13 cellular contexts compared by ENCODE assay signal in the genomic region with DNA sequence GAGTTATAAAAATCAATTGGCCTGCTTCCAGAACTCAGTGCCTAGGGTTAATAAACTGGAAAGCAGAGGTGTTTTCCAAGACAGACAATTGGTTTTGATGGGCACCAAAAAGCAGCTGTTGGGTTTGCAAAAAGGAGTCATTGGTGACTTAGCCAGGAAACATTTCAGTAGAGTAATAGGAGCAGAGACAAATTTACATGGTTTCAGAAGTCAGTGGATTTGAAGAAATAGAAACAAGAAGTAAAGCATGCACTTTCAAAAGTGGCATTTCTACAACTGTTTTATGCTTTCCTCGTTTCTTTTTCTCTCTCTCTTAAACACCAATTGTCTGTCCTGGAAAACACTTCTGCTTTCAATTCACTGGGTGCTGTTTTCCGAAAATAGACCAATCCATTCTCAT.
A peak's percentile ranks its signal among the peaks of the same experiment; 100 is the strongest.
DNase-seq lines count a peak whose midpoint lies in the region; ATAC-seq, FAIRE-seq and TF ChIP-seq lines count a peak whose summit lies in the region.
"Had no signal": no experiment of that assay in that cellular context is flagged by ENCODE, and none has a peak within 500 bp of the region (broad histone marks: within the 10 kb centered on the region; RNA-seq: fewer than 3 reads in every experiment).

No MANE protein-coding gene starts in this region.

- H3K4me1 ChIP-seq in K562 (replicated peaks in 1 of 2; ENCODE audit: control insufficient read depth in 2 of 2, insufficient read depth in 2 of 2, low read length in 2 of 2) (peaks cover 30 to 52% of the 10 kb centered on the region in 2 experiments), breast epithelium (peaks cover 0 to 5% of the 10 kb centered on the region in 2 donors)

- TF ChIP-seq CTCF in K562 (IDR thresholded peaks at IDR 0.05 in 2 of 3, conservative IDR thresholded peaks at IDR 0.05 in 1 of 3; ENCODE audit: insufficient read depth in 2 of 3, low read depth in 1 of 3, low read length in 3 of 3): no peak
- no peak for TF ChIP-seq CTCF in lower leg skin (IDR thresholded peaks at IDR 0.05)
- no peak for TF ChIP-seq CTCF in breast epithelium (IDR thresholded peaks at IDR 0.05)

- peak overlapping the region; percentile 88 for H2AFZ ChIP-seq in K562 (ENCODE audit: low read depth, low read length)

- TF ChIP-seq EP300 in K562 (IDR thresholded peaks at IDR 0.05; ENCODE audit: low read length): no peak

- CTCF ChIA-PET in K562 (lab: Yijun Ruan, JAX; ENCODE audit: low intra/inter-chr PET ratio): no interaction called here

- H3K9me1 ChIP-seq in K562 (ENCODE audit: control insufficient read depth, insufficient read depth, low read length): no peaks in the 10 kb centered on the region

- H3K4me3 ChIP-seq in K562 (no peak overlapping the region), H7 (ENCODE audit: insufficient read depth, low read depth, low read length) (no peak overlapping the region), lower leg skin (ENCODE audit: low read depth, poor library complexity, severe bottlenecking) (no peak overlapping the region), breast epithelium (no peak overlapping the region)

- in situ Hi-C loops in K562 (cut with MboI): loop anchor here (5.0 to 10.0 kb wide), 3 partner anchors 89 to 281 kb away; a partner anchor contains a TSS

- H3K79me2 ChIP-seq in K562 (ENCODE audit: control insufficient read depth, insufficient read depth, low read length): 0 out of 3 replicates have a peak, but pooled peaks cover 2% of the 10 kb centered on the region

- POLR2A ChIA-PET in K562 (lab: Yijun Ruan, JAX): interaction anchor here (1.9 kb wide), 1 partner anchor 11 kb away, joined by 10 read pairs; no protein-coding TSS in a partner anchor

- TF ChIP-seq RAD21 in K562 (CRISPR knock-in tag; conservative IDR thresholded peaks at IDR 0.05 in 1 of 2, IDR thresholded peaks at IDR 0.05 in 1 of 2): no peak

- peak; percentile 86 for ATAC-seq in GM18511 (IDR thresholded peaks at IDR 0.05; ENCODE audit: unreplicated experiment)
- peak; percentile 80 for ATAC-seq in GM21381 (IDR thresholded peaks at IDR 0.05; ENCODE audit: unreplicated experiment)
- ATAC-seq in HG03196 (IDR thresholded peaks at IDR 0.05; ENCODE audit: unreplicated experiment): peak; percentile 76
- ATAC-seq in K562: no peak

- TF ChIP-seq POLR2A in K562 (conservative IDR thresholded peaks at IDR 0.05) (no peak), lower leg skin (IDR thresholded peaks at IDR 0.05) (no peak), breast epithelium (IDR thresholded peaks at IDR 0.05) (no peak)

- H3K27me3 ChIP-seq in K562 (ENCODE audit: control insufficient read depth in 2 of 2, insufficient read depth in 2 of 2, low read length in 2 of 2) (no peaks in the 10 kb centered on the region), H7 (ENCODE audit: control insufficient read depth, insufficient read depth, low read length) (no peaks in the 10 kb centered on the region), breast epithelium (no peaks in the 10 kb centered on the region)

- intact Hi-C loops in K562 (cut with micrococcal nuclease) (loop anchor here (5.0 to 10.0 kb wide), 2 partner anchors 281 to 479 kb away; a partner anchor contains a TSS), lower leg skin (cut with DNase I; ENCODE audit: low total_unique reads) (no loop called here), breast epithelium (cut with DNase I; ENCODE audit: low total_unique reads) (no loop called here)

- WGBS in K562 (ENCODE audit: insufficient coverage, low coverage, missing lambda C conversion rate): 18% methylated on average over 2 of the region's 2 CpGs
- WGBS in lower leg skin, 2 donors: 36 to 49% methylated on average over 2 of the region's 2 CpGs

- FAIRE-seq in K562 (lab: Jason Lieb, UNC): no peak
- FAIRE-seq: frontal cortex, TTC549 had no signal

- no TSS peak for BruUV-seq in K562 (replicated peaks; lab: Mats Ljungman, UMichigan)

- H3K9me3 ChIP-seq in K562 (replicated peaks; ENCODE audit: control insufficient read depth, insufficient read depth, low read depth, low read length) (no peaks in the 10 kb centered on the region), breast epithelium (no peaks in the 10 kb centered on the region)

- H3K9ac ChIP-seq in K562 (ENCODE audit: insufficient read depth in 1 of 2, low read depth in 2 of 2, low read length in 2 of 2): peak overlapping the region in 1 of 2 experiments; percentile 4; a peak in 1 of 4 replicates

- H3K36me3 ChIP-seq in K562 (ENCODE audit: control insufficient read depth, insufficient read depth, low read length) (no peaks in the 10 kb centered on the region), H7 (replicated peaks; ENCODE audit: control insufficient read depth, insufficient read depth, low read length) (no peaks in the 10 kb centered on the region), breast epithelium (no peaks in the 10 kb centered on the region)

- no peak overlapping the region for H3K4me2 ChIP-seq in K562 (ENCODE audit: insufficient read depth, low read length)

- DNase-seq in K562 (ENCODE audit: extremely low read depth in 1 of 4, low spot score in 3 of 4): no peak
- no peak for DNase-seq in H7
- DNase-seq in NCI-H2196 (lab: John Stamatoyannopoulos, UW; ENCODE audit: unreplicated experiment): no peak
- no peak for DNase-seq in lower leg skin (ENCODE audit: low spot score in 2 of 2)
- DNase-seq in breast epithelium (ENCODE audit: low spot score in 2 of 2): no peak
- DNase-seq: CD4-positive, CD25-positive, alpha-beta regulatory T cell; NCI-H526 treated with DMSO at 0.1 percent for 48 hours; retina had no signal

- no peak overlapping the region for H3K27ac ChIP-seq in K562 (ENCODE audit: extremely low read depth, low read depth, low read length)
- H3K27ac ChIP-seq in breast epithelium: no peak overlapping the region

- no peaks in the 10 kb centered on the region for H4K20me1 ChIP-seq in K562 (replicated peaks; ENCODE audit: control insufficient read depth, insufficient read depth, low read length)

TF ChIP-seq in K562, 482 proteins besides CTCF, POLR2A, EP300 and RAD21:
- TF ChIP-seq CXXC5 (CRISPR knock-in tag; IDR thresholded peaks at IDR 0.05) (peak; percentile 19; the same call in 1 of the 2 replicates), NFIC (IDR thresholded peaks at IDR 0.05) (peak; percentile 41; the same call in 1 of the 2 replicates)
- TF ChIP-seq, protein P1, sequence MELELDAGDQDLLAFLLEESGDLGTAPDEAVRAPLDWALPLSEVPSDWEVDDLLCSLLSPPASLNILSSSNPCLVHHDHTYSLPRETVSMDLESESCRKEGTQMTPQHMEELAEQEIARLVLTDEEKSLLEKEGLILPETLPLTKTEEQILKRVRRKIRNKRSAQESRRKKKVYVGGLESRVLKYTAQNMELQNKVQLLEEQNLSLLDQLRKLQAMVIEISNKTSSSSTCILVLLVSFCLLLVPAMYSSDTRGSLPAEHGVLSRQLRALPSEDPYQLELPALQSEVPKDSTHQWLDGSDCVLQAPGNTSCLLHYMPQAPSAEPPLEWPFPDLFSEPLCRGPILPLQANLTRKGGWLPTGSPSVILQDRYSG (tag; conservative IDR thresholded peaks at IDR 0.05; ENCODE audit: low read depth): no peak
TF ChIP-seq in K562: peak in this region for 2.
